1 cellular context compared by ENCODE assay signal in genomic region chr17:73820686-73821448, GRCh38.
A peak's percentile ranks its signal among the peaks of the same experiment; 100 is the strongest.
TF ChIP-seq lines count a peak whose summit lies in the region.

No MANE protein-coding gene starts in this region.

TF ChIP-seq in WTC11, 78 proteins besides CTCF, POLR2A, EP300 and RAD21 (continued from another document):
- peak; percentile 67; the same call in 1 of the 2 replicates for TF ChIP-seq USF1 (CRISPR knock-in tag; IDR thresholded peaks at IDR 0.05)
- TF ChIP-seq SMAD4 (CRISPR knock-in tag; IDR thresholded peaks at IDR 0.05): no peak
- no peak for TF ChIP-seq HMGA2 (CRISPR knock-in tag; IDR thresholded peaks at IDR 0.05)
- TF ChIP-seq ETV6 (CRISPR knock-in tag; IDR thresholded peaks at IDR 0.05): peak; percentile 92
- TF ChIP-seq NFATC4 (CRISPR knock-in tag; IDR thresholded peaks at IDR 0.05): peak; percentile 70; the same call in 1 of the 2 replicates
- no peak for TF ChIP-seq E2F5 (CRISPR knock-in tag; IDR thresholded peaks at IDR 0.05)
- no peak for TF ChIP-seq ATF6 (CRISPR knock-in tag; IDR thresholded peaks at IDR 0.05)
- no peak for TF ChIP-seq SOX15 (CRISPR knock-in tag; IDR thresholded peaks at IDR 0.05)
- peak; percentile 72 for TF ChIP-seq FOXP1 (CRISPR knock-in tag; IDR thresholded peaks at IDR 0.05; ENCODE audit: borderline replicate concordance)
